ENCODE assay signal across 16 cellular contexts in the genomic region with DNA sequence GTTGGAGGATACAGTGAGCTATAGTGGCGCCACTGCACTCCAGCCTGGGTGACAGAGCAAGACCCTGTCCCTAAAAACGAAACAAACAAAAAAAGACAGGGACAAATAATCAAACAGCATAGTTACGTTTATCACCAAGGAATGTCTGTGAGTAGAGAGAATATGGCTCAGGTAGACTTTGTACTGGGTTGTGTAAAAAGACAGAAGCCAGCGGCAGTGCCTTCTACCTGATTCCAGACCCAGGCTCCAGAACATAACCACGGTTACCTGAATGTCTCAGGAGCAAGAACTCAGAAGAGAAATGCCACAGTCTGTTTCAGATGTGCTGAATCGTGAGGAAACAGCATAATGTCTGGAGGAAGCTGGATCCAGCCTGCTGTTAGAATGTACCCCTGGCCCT.
DNase-seq lines count a peak whose midpoint lies in the region; ATAC-seq and TF ChIP-seq lines count a peak whose summit lies in the region.
"Had no signal": no experiment of that assay in that cellular context is flagged by ENCODE, and none has a peak within 500 bp of the region (broad histone marks: within the 10 kb centered on the region; RNA-seq: fewer than 3 reads in every experiment).

No MANE protein-coding gene starts in this region.

- no peaks in the 10 kb centered on the region for H3K9me3 Mint-ChIP-seq in activated T-helper 1 cell treated with anti-CD3 and anti-CD28 coated beads, Interleukin-12 subunit alpha, Interleukin-12 subunit beta, Interleukin-2, Interleukin-4 antibody, amounts not matched to agents 30 ng/mL and 10 ng/mL and 1 ng/mL, durations not matched to agents 14 hours and 24 hours and 36 hours
- H3K9me3 Mint-ChIP-seq in nephron progenitor cell, result no peaks in the 10 kb centered on the region
- H3K9me3 Mint-ChIP-seq: CD4-positive, CD25-positive, alpha-beta regulatory T cell; CD8-positive, alpha-beta memory T cell had no signal

- H3K4me1 ChIP-seq in Peyer's patch, result no peaks in the 10 kb centered on the region
- H3K4me1 ChIP-seq: BE2C had no signal

- TF ChIP-seq POLR2A in Peyer's patch (IDR thresholded peaks at IDR 0.05), result no peak

- H3K4me3 Mint-ChIP-seq in activated T-helper 1 cell treated with anti-CD3 and anti-CD28 coated beads, Interleukin-12 subunit alpha, Interleukin-12 subunit beta, Interleukin-2, Interleukin-4 antibody, amounts not matched to agents 30 ng/mL and 10 ng/mL and 1 ng/mL, durations not matched to agents 14 hours and 24 hours and 36 hours, result no peak overlapping the region
- no peak overlapping the region for H3K4me3 Mint-ChIP-seq in nephron progenitor cell
- H3K4me3 Mint-ChIP-seq: CD4-positive, CD25-positive, alpha-beta regulatory T cell; CD8-positive, alpha-beta memory T cell had no signal

- H3K27me3 ChIP-seq in Peyer's patch, result no peaks in the 10 kb centered on the region
- H3K27me3 ChIP-seq: BE2C had no signal

- DNase-seq in activated T-helper 1 cell treated with anti-CD3 and anti-CD28 coated beads, Interleukin-12 subunit alpha, Interleukin-12 subunit beta, Interleukin-2, Interleukin-4 antibody, amounts not matched to agents 30 ng/mL and 10 ng/mL and 1 ng/mL, durations not matched to agents 14 hours and 24 hours and 36 hours (ENCODE audit: low spot score), result no peak
- DNase-seq in left colon (no peak), nephron progenitor cell (no peak), Peyer's patch (no peak), D341Med (ENCODE audit: low spot score) (no peak)
- DNase-seq: ACHN; BE2C; C1 segment of cervical spinal cord; CD4-positive, CD25-positive, alpha-beta regulatory T cell; CD8-positive, alpha-beta memory T cell; DMS79 treated with DMSO at 0.1 percent for 48 hours; GF-D8; GM23248; H7 had no signal

- H3K27ac ChIP-seq in Peyer's patch, result no peak overlapping the region
- H3K27ac ChIP-seq: GM23248 had no signal

- no peaks in the 10 kb centered on the region for H3K36me3 ChIP-seq in Peyer's patch
- H3K36me3 ChIP-seq: BE2C had no signal

- H3K4me1 Mint-ChIP-seq in activated T-helper 1 cell treated with anti-CD3 and anti-CD28 coated beads, Interleukin-12 subunit alpha, Interleukin-12 subunit beta, Interleukin-2, Interleukin-4 antibody, amounts not matched to agents 30 ng/mL and 10 ng/mL and 1 ng/mL, durations not matched to agents 14 hours and 24 hours and 36 hours (ENCODE audit: low read depth), result no peaks in the 10 kb centered on the region
- H3K4me1 Mint-ChIP-seq in nephron progenitor cell, result peaks cover 11% of the 10 kb centered on the region
- H3K4me1 Mint-ChIP-seq: CD4-positive, CD25-positive, alpha-beta regulatory T cell; CD8-positive, alpha-beta memory T cell had no signal

- no peaks in the 10 kb centered on the region for H3K36me3 Mint-ChIP-seq in activated T-helper 1 cell treated with anti-CD3 and anti-CD28 coated beads, Interleukin-12 subunit alpha, Interleukin-12 subunit beta, Interleukin-2, Interleukin-4 antibody, amounts not matched to agents 30 ng/mL and 10 ng/mL and 1 ng/mL, durations not matched to agents 14 hours and 24 hours and 36 hours (ENCODE audit: low read depth)
- no peaks in the 10 kb centered on the region for H3K36me3 Mint-ChIP-seq in nephron progenitor cell (ENCODE audit: low read depth)
- H3K36me3 Mint-ChIP-seq: CD4-positive, CD25-positive, alpha-beta regulatory T cell; CD8-positive, alpha-beta memory T cell had no signal

- no peak overlapping the region for H3K4me3 ChIP-seq in Peyer's patch
- H3K4me3 ChIP-seq: GM23248 had no signal

- intact Hi-C loops in activated T-helper 1 cell treated with anti-CD3 and anti-CD28 coated beads, Interleukin-12 subunit alpha, Interleukin-12 subunit beta, Interleukin-2, Interleukin-4 antibody, amounts not matched to agents 30 ng/mL and 10 ng/mL and 1 ng/mL, durations not matched to agents 14 hours and 24 hours and 36 hours (cut with micrococcal nuclease), result no loop called here
- intact Hi-C loops in left colon (cut with DNase I, micrococcal nuclease), result no loop called here

- H3K27ac Mint-ChIP-seq in activated T-helper 1 cell treated with anti-CD3 and anti-CD28 coated beads, Interleukin-12 subunit alpha, Interleukin-12 subunit beta, Interleukin-2, Interleukin-4 antibody, amounts not matched to agents 30 ng/mL and 10 ng/mL and 1 ng/mL, durations not matched to agents 14 hours and 24 hours and 36 hours, result peak overlapping the region; percentile 45
- H3K27ac Mint-ChIP-seq in nephron progenitor cell, result peak overlapping the region; percentile 49

- no peak for TF ChIP-seq CTCF in nephron progenitor cell (IDR thresholded peaks at IDR 0.05)
- TF ChIP-seq CTCF in Peyer's patch (IDR thresholded peaks at IDR 0.05), result no peak

- H3K9me3 ChIP-seq in Peyer's patch, result no peaks in the 10 kb centered on the region
- H3K9me3 ChIP-seq: BE2C had no signal

- ATAC-seq in left colon, result peak; percentile 34
- no peak for ATAC-seq in GM21717 (IDR thresholded peaks at IDR 0.05; ENCODE audit: unreplicated experiment)
- no peak for ATAC-seq in GM19351 (IDR thresholded peaks at IDR 0.05; ENCODE audit: unreplicated experiment)

- peaks cover 2% of the 10 kb centered on the region for H3K27me3 Mint-ChIP-seq in activated T-helper 1 cell treated with anti-CD3 and anti-CD28 coated beads, Interleukin-12 subunit alpha, Interleukin-12 subunit beta, Interleukin-2, Interleukin-4 antibody, amounts not matched to agents 30 ng/mL and 10 ng/mL and 1 ng/mL, durations not matched to agents 14 hours and 24 hours and 36 hours (ENCODE audit: insufficient read depth)
- peaks cover 6% of the 10 kb centered on the region for H3K27me3 Mint-ChIP-seq in nephron progenitor cell (ENCODE audit: low read depth, poor library complexity)
